In genomic region chr20:17029698-17030097, GRCh38 we compare ENCODE assay signal across 20 cellular contexts.
"Had no signal": no experiment of that assay in that cellular context is flagged by ENCODE, and none has a peak within 500 bp of the region (broad histone marks: within the 10 kb centered on the region; RNA-seq: fewer than 3 reads in every experiment).

No MANE protein-coding gene starts in this region.

- H3K4me3 ChIP-seq: mucosa of descending colon, transverse colon, uterus had no signal

- ATAC-seq: activated CD8-positive, alpha-beta memory T cell treated with anti-CD3 and anti-CD28 coated beads, Interleukin-2, amount 10 ng/mL, durations not matched to agents 7 days and 5 days; activated CD8-positive, alpha-beta T cell treated with anti-CD3 and anti-CD28 coated beads for 36 hours; esophagus mucosa; mucosa of descending colon; stimulated activated naive B cell treated with anti-CD40 and anti-IgM and Interleukin-4, amounts not matched to agents 10 μg/mL and 1 μg/mL and 100 μg/mL, for 72 hours had no signal

- H3K36me3 ChIP-seq: transverse colon, uterus, WERI-Rb-1 had no signal

- H3K9me3 ChIP-seq: mucosa of descending colon, transverse colon, uterus had no signal

- H3K4me1 ChIP-seq: transverse colon, uterus had no signal

- H3K27ac ChIP-seq: transverse colon, uterus, WERI-Rb-1 had no signal

- DNase-seq: activated CD4-positive, alpha-beta T cell treated with anti-CD3 and anti-CD28 coated beads, Interleukin-2, amount 10 ng/mL, durations not matched to agents 7 days and 5 days; activated CD4-positive, CD25-positive, alpha-beta regulatory T cell treated with anti-CD3 and anti-CD28 coated beads, Interleukin-2, amount 50 U/mL, for 72 hours; activated CD8-positive, alpha-beta memory T cell treated with anti-CD3 and anti-CD28 coated beads, Interleukin-2, amount 10 ng/mL, durations not matched to agents 7 days and 5 days; activated CD8-positive, alpha-beta T cell treated with anti-CD3 and anti-CD28 coated beads for 36 hours; activated gamma-delta T cell treated with Interleukin-2 at 50 U/mL for 16 hours; anterior cingulate cortex; caudate nucleus; dermis blood vessel endothelial cell; effector CD8-positive, alpha-beta T cell; foreskin melanocyte; hippocampal formation; mucosa of descending colon; occipital lobe; stimulated activated CD4-positive, alpha-beta T cell treated with anti-CD3 and anti-CD28 coated beads, Interleukin-2, amount 100 ng/mL, for 48 hours; stimulated activated CD8-positive, alpha-beta memory T cell treated with anti-CD3 and anti-CD28 coated beads, Interleukin-4, amount 100 ng/mL, for 48 hours; stimulated activated naive B cell treated with anti-CD40 and anti-IgM and Interleukin-4, amounts not matched to agents 10 μg/mL and 1 μg/mL and 100 μg/mL, for 72 hours; transverse colon; uterus; WERI-Rb-1 had no signal

- H3K27me3 ChIP-seq: transverse colon, uterus had no signal
